In the genomic region with DNA sequence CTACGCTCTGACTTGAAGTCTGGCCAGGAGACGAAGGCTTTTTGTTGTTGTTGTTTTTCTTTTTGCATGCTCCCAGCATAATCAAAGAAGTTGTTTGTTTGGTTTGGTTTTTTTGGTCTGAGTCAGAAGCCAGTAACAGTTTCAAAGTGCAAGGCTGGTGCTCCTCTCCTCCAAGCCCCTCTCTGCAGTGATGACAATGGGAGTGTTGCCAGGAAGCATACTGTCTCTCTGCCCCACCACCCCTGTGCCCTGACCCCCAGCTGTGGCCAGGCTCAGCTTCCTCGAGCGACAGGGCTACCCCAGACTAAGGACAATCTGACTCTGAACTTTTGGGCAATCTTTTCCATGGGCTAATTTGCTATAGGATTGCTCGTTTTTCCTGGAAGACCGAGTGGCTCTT, we compare ENCODE assay signal across 15 cellular contexts.
"Had no signal": no experiment of that assay in that cellular context is flagged by ENCODE, and none has a peak within 500 bp of the region (broad histone marks: within the 10 kb centered on the region; RNA-seq: fewer than 3 reads in every experiment).

No MANE protein-coding gene starts in this region.

- ATAC-seq: activated CD8-positive, alpha-beta T cell treated with anti-CD3 and anti-CD28 coated beads for 36 hours; activated T-cell treated with anti-CD3 and anti-CD28 coated beads, Interleukin-2, amount 50 U/mL, for 72 hours; naive thymus-derived CD8-positive, alpha-beta T cell; stimulated activated naive B cell treated with anti-CD40 and anti-IgM and Interleukin-4, amounts not matched to agents 10 μg/mL and 1 μg/mL and 100 μg/mL, for 72 hours had no signal

- H3K4me1 Mint-ChIP-seq: naive thymus-derived CD8-positive, alpha-beta T cell; stimulated activated naive B cell treated with anti-CD40 and anti-IgM and Interleukin-4, amounts not matched to agents 10 μg/mL and 1 μg/mL and 100 μg/mL, for 72 hours had no signal

- H3K4me3 ChIP-seq: breast epithelium, gastroesophageal sphincter, heart right ventricle, lung had no signal

- H3K4me3 Mint-ChIP-seq: activated CD8-positive, alpha-beta T cell treated with anti-CD3 and anti-CD28 coated beads for 36 hours; activated T-cell treated with anti-CD3 and anti-CD28 coated beads, Interleukin-2, amount 50 U/mL, for 72 hours; naive thymus-derived CD8-positive, alpha-beta T cell; stimulated activated naive B cell treated with anti-CD40 and anti-IgM and Interleukin-4, amounts not matched to agents 10 μg/mL and 1 μg/mL and 100 μg/mL, for 72 hours; T-helper 1 cell treated with Interleukin-12 subunit alpha and Interleukin-12 subunit beta and Interleukin-4 antibody, amounts not matched to agents 30 μg/mL and 1 μg/mL, for 36 hours had no signal

- H3K36me3 ChIP-seq: breast epithelium, gastroesophageal sphincter, heart right ventricle had no signal

- H3K27me3 ChIP-seq: breast epithelium, gastroesophageal sphincter, heart right ventricle had no signal

- DNase-seq: activated CD4-positive, alpha-beta T cell treated with anti-CD3 and anti-CD28 coated beads for 48 hours; activated CD8-positive, alpha-beta memory T cell treated with anti-CD3 and anti-CD28 coated beads, Interleukin-2, amount 50 U/mL, for 4 hours; activated CD8-positive, alpha-beta T cell treated with anti-CD3 and anti-CD28 coated beads for 36 hours; activated T-cell treated with anti-CD3 and anti-CD28 coated beads, Interleukin-2, amount 50 U/mL, for 72 hours; cerebellar nuclear complex; dermis blood vessel endothelial cell; heart right ventricle; naive thymus-derived CD8-positive, alpha-beta T cell; stimulated activated CD4-positive, alpha-beta T cell treated with anti-CD3 and anti-CD28 coated beads, Interleukin-15, amount 100 ng/mL, for 24 hours; stimulated activated CD4-positive, alpha-beta T cell treated with anti-CD3 and anti-CD28 coated beads, Interleukin-4, amount 100 ng/mL, for 1 hour; stimulated activated naive B cell treated with anti-CD40 and anti-IgM and Interleukin-4, amounts not matched to agents 10 μg/mL and 1 μg/mL and 100 μg/mL, for 72 hours had no signal

- H3K27ac Mint-ChIP-seq: activated CD8-positive, alpha-beta T cell treated with anti-CD3 and anti-CD28 coated beads for 36 hours; activated T-cell treated with anti-CD3 and anti-CD28 coated beads, Interleukin-2, amount 50 U/mL, for 72 hours; naive thymus-derived CD8-positive, alpha-beta T cell; stimulated activated naive B cell treated with anti-CD40 and anti-IgM and Interleukin-4, amounts not matched to agents 10 μg/mL and 1 μg/mL and 100 μg/mL, for 72 hours; T-helper 1 cell treated with Interleukin-12 subunit alpha and Interleukin-12 subunit beta and Interleukin-4 antibody, amounts not matched to agents 30 μg/mL and 1 μg/mL, for 36 hours had no signal

- H3K27ac ChIP-seq: breast epithelium, heart right ventricle had no signal

- H3K4me1 ChIP-seq: breast epithelium had no signal
